In genomic region chr1:211601159-211601558, GRCh38 we compare ENCODE assay signal across 24 cellular contexts.
"Had no signal": no experiment of that assay in that cellular context is flagged by ENCODE, and none has a peak within 500 bp of the region (broad histone marks: within the 10 kb centered on the region; RNA-seq: fewer than 3 reads in every experiment).

No MANE protein-coding gene starts in this region.

- FAIRE-seq: urothelium cell line had no signal

- H2AFZ ChIP-seq: hepatocyte had no signal

- H3K4me2 ChIP-seq: hepatocyte, smooth muscle cell had no signal

- H3K4me3 ChIP-seq: hepatocyte, left ventricle myocardium inferior, lung, mucosa of descending colon, ovary, right atrium auricular region, smooth muscle cell, tibial nerve, upper lobe of right lung had no signal

- ATAC-seq: mucosa of descending colon; naive thymus-derived CD4-positive, alpha-beta T cell; natural killer cell treated with Interleukin-12 subunit alpha and Interleukin-12 subunit beta and Interleukin-15 and Interleukin-18, amount 100 ng/mL, for 72 hours; sciatic nerve; stimulated activated memory B cell treated with anti-CD40 and anti-IgM and Interleukin-4, amounts not matched to agents 10 μg/mL and 1 μg/mL and 100 μg/mL, for 72 hours; stimulated activated naive CD8-positive, alpha-beta T cell treated with anti-CD3 and anti-CD28 coated beads, Interleukin-15, amount 100 ng/mL, for 72 hours; upper lobe of right lung had no signal

- H3K9me3 ChIP-seq: left ventricle myocardium inferior, mucosa of descending colon, ovary, right atrium auricular region, tibial nerve, upper lobe of right lung had no signal

- H3K27me3 ChIP-seq: hepatocyte, ovary, right atrium auricular region, tibial nerve, upper lobe of right lung had no signal

- H3K27ac ChIP-seq: left ventricle myocardium inferior, ovary, right atrium auricular region, tibial nerve, upper lobe of right lung had no signal

- H3K79me2 ChIP-seq: hepatocyte had no signal

- DNase-seq: islet precursor cell; left ventricle myocardium inferior; mesendoderm; midbrain; mucosa of descending colon; naive thymus-derived CD4-positive, alpha-beta T cell; ovary; stimulated activated CD4-positive, alpha-beta T cell treated with anti-CD3 and anti-CD28 coated beads, Interleukin-1b, Interleukin-23, amount 100 ng/mL, for 48 hours; stimulated activated CD4-positive, alpha-beta T cell treated with anti-CD3 and anti-CD28 coated beads, Interleukin-2, amount 100 ng/mL, for 48 hours; stimulated activated CD4-positive, alpha-beta T cell treated with anti-CD3 and anti-CD28 coated beads, Interleukin-4, amount 100 ng/mL, for 4 hours; stimulated activated CD8-positive, alpha-beta memory T cell treated with anti-CD3 and anti-CD28 coated beads, Interleukin-4, amount 100 ng/mL, for 48 hours; stimulated activated naive CD4-positive, alpha-beta T cell treated with Interleukin-2 at 50 U/mL for 16 hours; stimulated activated naive CD8-positive, alpha-beta T cell treated with anti-CD3 and anti-CD28 coated beads, Interleukin-15, amount 100 ng/mL, for 72 hours; substantia nigra; upper lobe of right lung had no signal

- H3K4me1 ChIP-seq: left ventricle myocardium inferior, right atrium auricular region, tibial nerve had no signal

- H3K36me3 ChIP-seq: left ventricle myocardium inferior, ovary, right atrium auricular region, tibial nerve, upper lobe of right lung had no signal
